In genomic region chr14:76904740-76905569, GRCh38 we compare ENCODE assay signal across 2 cellular contexts.
TF ChIP-seq lines count a peak whose summit lies in the region.

No MANE protein-coding gene starts in this region.

TF ChIP-seq in IMR-90, 13 proteins besides CTCF, POLR2A, EP300 and RAD21 (continued from another document):
- TF ChIP-seq MXI1 (IDR thresholded peaks at IDR 0.05; ENCODE audit: borderline replicate concordance, low read depth, low read length): no peak
- TF ChIP-seq FOS (IDR thresholded peaks at IDR 0.05; ENCODE audit: low read depth, low read length): peak; percentile 83
- peak; percentile 30 for TF ChIP-seq RCOR1 (IDR thresholded peaks at IDR 0.05; ENCODE audit: insufficient replicate concordance, low read length)
- peak; percentile 50; the same call in 1 of the 2 replicates for TF ChIP-seq CHD1 (IDR thresholded peaks at IDR 0.05; ENCODE audit: low read depth, low read length)
- TF ChIP-seq NFE2L2 (IDR thresholded peaks at IDR 0.05; ENCODE audit: low read depth, low read length): peak; percentile 64; the same call in 1 of the 2 replicates
- TF ChIP-seq MAZ (IDR thresholded peaks at IDR 0.05; ENCODE audit: borderline replicate concordance, low read depth, low read length): no peak; the same call in 1 of the 2 replicates
- TF ChIP-seq ELK1 (IDR thresholded peaks at IDR 0.05; ENCODE audit: borderline replicate concordance, low read depth, low read length): 0 out of 2 replicates have a peak, but pooled peaks have one; percentile 48

TF ChIP-seq in HepG2, 621 proteins besides CTCF, POLR2A, EP300 and RAD21 (continued from another document):
- TF ChIP-seq BCL3 (CRISPR knock-in tag; IDR thresholded peaks at IDR 0.05) (no peak), MED1 (CRISPR knock-in tag; IDR thresholded peaks at IDR 0.05) (no peak), ZNF232 (CRISPR knock-in tag; IDR thresholded peaks at IDR 0.05; ENCODE audit: borderline replicate concordance) (no peak)
